ENCODE assay signal across 1 cellular context in genomic region chr6:75283907-75284284, GRCh38.
TF ChIP-seq lines count a peak whose summit lies in the region.

No MANE protein-coding gene starts in this region.

TF ChIP-seq in H1, 55 proteins besides CTCF, POLR2A, EP300 and RAD21:
- TF ChIP-seq CEBPB (IDR thresholded peaks at IDR 0.05; ENCODE audit: low read depth, low read length) (no peak), CHD1 (IDR thresholded peaks at IDR 0.05; ENCODE audit: low read depth, low read length) (no peak), SIN3A (conservative IDR thresholded peaks at IDR 0.05 in 1 of 2, IDR thresholded peaks at IDR 0.05 in 1 of 2; ENCODE audit: low read depth in 1 of 2, low read length in 2 of 2) (0 out of 4 replicates have a peak, but pooled peaks of 1 of the 2 experiments have one; percentile 6), KDM4A (IDR thresholded peaks at IDR 0.05; ENCODE audit: low read depth, low read length, severe bottlenecking) (no peak), TAF7 (optimal IDR thresholded peaks at IDR 0.05; ENCODE audit: borderline replicate concordance, low read depth, low read length) (peak; percentile 28)
